8 cellular contexts compared by ENCODE assay signal in genomic region chr15:40694706-40695468, GRCh38. TPM values are rescaled to one million over a fixed set of nuclear protein-coding genes. Genes with fewer than 3 reads are reported as not detected.
A peak's percentile ranks its signal among the peaks of the same experiment; 100 is the strongest.
DNase-seq lines count a peak whose midpoint lies in the region; ATAC-seq, FAIRE-seq and TF ChIP-seq lines count a peak whose summit lies in the region.

Gene RAD51, plus strand, starts transcription at chr15:40695174. Its CDS starts 3,585 bp downstream, at chr15:40698759.

- H3K36me3 ChIP-seq in mammary epithelial cell (ENCODE audit: insufficient read depth, low read length) (peaks cover 6% of the 10 kb centered on the region), small intestine (ENCODE audit: control insufficient read depth in 2 of 2, insufficient read depth in 2 of 2, low read length in 2 of 2) (peaks cover 0 to 5% of the 10 kb centered on the region in 2 donors)

- peak; percentile 98 for DNase-seq in AG08395 (ENCODE audit: low spot score)
- DNase-seq in NCI-H2227 treated with DMSO at 0.1 percent for 48 hours (lab: John Stamatoyannopoulos, UW), result peak; percentile 80
- DNase-seq in mammary epithelial cell, result peak; percentile 95
- peak; percentile 96 for DNase-seq in iPS-NIHi11 (ENCODE audit: low spot score)
- DNase-seq in small intestine, result peak; percentile 94

- peak within 1 kb of the TSS; percentile 98 for H2AFZ ChIP-seq in mammary epithelial cell (ENCODE audit: low read depth, low read length)

- TF ChIP-seq CTCF in WI38 (IDR thresholded peaks at IDR 0.05; ENCODE audit: low read depth, low read length), result no peak
- TF ChIP-seq CTCF in mammary epithelial cell (conservative IDR thresholded peaks at IDR 0.05 in 1 of 2, IDR thresholded peaks at IDR 0.05 in 1 of 2; ENCODE audit: extremely low read depth in 1 of 2, insufficient read depth in 1 of 2, low read depth in 1 of 2, low read length in 2 of 2), result no peak

- H3K27ac ChIP-seq in mammary epithelial cell (ENCODE audit: insufficient read depth, low read depth, low read length), result peak within 1 kb of the TSS; percentile 91
- peak within 1 kb of the TSS; percentile 100 for H3K27ac ChIP-seq in small intestine (ENCODE audit: low read depth in 1 of 2, low read length in 1 of 2)

- H3K9me3 ChIP-seq in mammary epithelial cell (replicated peaks; ENCODE audit: insufficient read depth, low read length) (no peaks in the 10 kb centered on the region), small intestine (ENCODE audit: control insufficient read depth, low read depth) (no peaks in the 10 kb centered on the region)

- H3K4me1 ChIP-seq in mammary epithelial cell (ENCODE audit: insufficient read depth, low read length) (peaks cover 8% of the 10 kb centered on the region), small intestine (ENCODE audit: control insufficient read depth in 2 of 2, insufficient read depth in 1 of 2, low read depth in 1 of 2, low read length in 1 of 2) (peaks cover 1 to 6% of the 10 kb centered on the region in 2 donors)

- in situ Hi-C loops in mammary epithelial cell (cut with MboI; ENCODE audit: low sequenced_read_pairs in 2 of 2), result no loop called here

- ATAC-seq in GM18909 (IDR thresholded peaks at IDR 0.05; ENCODE audit: poor library complexity, unreplicated experiment), result peak; percentile 84
- ATAC-seq in HG03159 (IDR thresholded peaks at IDR 0.05; ENCODE audit: unreplicated experiment), result peak; percentile 85

- BruUV-seq in mammary epithelial cell (replicated peaks; lab: Mats Ljungman, UMichigan), result no TSS peak

- H3K27me3 ChIP-seq in mammary epithelial cell (ENCODE audit: insufficient read depth, low read length), result no peaks in the 10 kb centered on the region
- H3K27me3 ChIP-seq in small intestine (ENCODE audit: control insufficient read depth in 2 of 2, insufficient read depth in 2 of 2, low read length in 2 of 2), result no peaks in the 10 kb centered on the region

- CTCF ChIA-PET in mammary epithelial cell (lab: Charles Lee; ENCODE audit: low non-redundant PET), result interaction anchor here (0.6 kb wide), 1 partner anchor 105 kb away, joined by 3 read pairs; no protein-coding TSS in a partner anchor

- H3K79me2 ChIP-seq in mammary epithelial cell (ENCODE audit: insufficient read depth, low read length), result peaks cover 44% of the 10 kb centered on the region

- dilution Hi-C loops in mammary epithelial cell (cut with HindIII; ENCODE audit: low sequenced_read_pairs), result no loop called here

- H3K9ac ChIP-seq in mammary epithelial cell (ENCODE audit: insufficient read depth, low read length), result peak within 1 kb of the TSS; percentile 93

- no peak for FAIRE-seq in small intestine (lab: Jason Lieb, UNC)

- intact Hi-C loops in mammary epithelial cell (cut with micrococcal nuclease), result loop anchor here (1.0 to 10.0 kb wide), 4 partner anchors 47 to 250 kb away; partner anchors contain the start of genes BAHD1 and KNL1

- peak within 1 kb of the TSS; percentile 92 for H3K4me2 ChIP-seq in mammary epithelial cell (ENCODE audit: insufficient read depth, low read depth, low read length)

- H3K4me3 ChIP-seq in WI38 (ENCODE audit: low read depth, low read length) (peak within 1 kb of the TSS; percentile 67), mammary epithelial cell (replicated peaks in 1 of 3; ENCODE audit: insufficient read depth in 1 of 3, low read depth in 2 of 3, low read length in 3 of 3) (peak within 1 kb of the TSS; percentile 66 to 97 (median 75)), small intestine (ENCODE audit: low read depth in 1 of 2, low read length in 2 of 2) (peak within 1 kb of the TSS; percentile 62 to 76)

- no peaks in the 10 kb centered on the region for H4K20me1 ChIP-seq in mammary epithelial cell (ENCODE audit: insufficient read depth, low read length)

- 1% methylated on average over 30 of the region's 80 CpGs for WGBS in mammary epithelial cell (ENCODE audit: low coverage, missing lambda C conversion rate)
- 0 to 1% (median 1%) methylated on average over 63 to 80 of the region's 80 CpGs for WGBS in small intestine, 3 donors

RNA-seq across cellular contexts. Expression of gene RAD51, which starts in this region (rescaled TPM):
- 10 to 100 TPM in 1 of 2 donors, 1 to 10 TPM in 1; 1.5 to 22.6 TPM for total RNA-seq in mammary epithelial cell
- polyA plus RNA-seq in mammary epithelial cell (19.2 TPM), small intestine (1 to 10 TPM in 2 of 3 donors, under 1 TPM in 1; 0.89 to 8.4 (median 1.9) TPM)
- 26.6 TPM for polyA minus RNA-seq in mammary epithelial cell

Comparison
In these comparisons a context has a peak if more than half of its experiments do, and no peak if none do; other contexts are left out.
1. Peak in every context shown above with its lines: DNase-seq, ATAC-seq, H3K4me3 ChIP-seq and H3K27ac ChIP-seq.